8 cellular contexts compared by ENCODE assay signal in genomic region chr10:94362360-94363250, GRCh38. TPM values are rescaled to one million over a fixed set of nuclear protein-coding genes. Genes with fewer than 3 reads are reported as not detected.
DNase-seq lines count a peak whose midpoint lies in the region; TF ChIP-seq lines count a peak whose summit lies in the region.

Gene NOC3L, minus strand, starts transcription at chr10:94362939. Its CDS starts 101 bp downstream, at chr10:94362838.

- TF ChIP-seq CTCF in MM.1S (IDR thresholded peaks at IDR 0.05; ENCODE audit: low read length), result peak; percentile 95

- H3K9me2 ChIP-seq in MM.1S (replicated peaks; ENCODE audit: insufficient read depth, low read length), result no peaks in the 10 kb centered on the region

- H3K79me2 ChIP-seq in MM.1S (ENCODE audit: low read length), result peaks cover 49% of the 10 kb centered on the region

- H2AFZ ChIP-seq in MM.1S (ENCODE audit: low read length) (peak within 1 kb of the TSS; percentile 78), neuron (ENCODE audit: low read depth, low read length) (peak within 1 kb of the TSS; percentile 96)

- H3K9me3 ChIP-seq in MM.1S (replicated peaks; ENCODE audit: insufficient read depth, low read length) (no peaks in the 10 kb centered on the region), SJCRH30 (replicated peaks) (no peaks in the 10 kb centered on the region), neuron (ENCODE audit: low read length) (no peaks in the 10 kb centered on the region), subcutaneous abdominal adipose tissue (ENCODE audit: control insufficient read depth in 5 of 5, low read length in 5 of 5) (no peaks in the 10 kb centered on the region)

- H3K4me2 ChIP-seq in MM.1S (ENCODE audit: low read depth, low read length), result peak within 1 kb of the TSS; percentile 72

- DNase-seq in GM03348 (ENCODE audit: low spot score) (peak; percentile 96), HCEC 1CT (peak; percentile 92), MM.1S (peak; percentile 96), SJCRH30 (peak; percentile 92 to 94), foreskin melanocyte (peak; percentile 91)
- DNase-seq in activated naive CD4-positive, alpha-beta T cell (lab: John Stamatoyannopoulos, UW), result peak; percentile 88 to 92 (median 90)

- H3K9ac ChIP-seq in MM.1S (ENCODE audit: low read length), result peak within 1 kb of the TSS; percentile 70
- peak within 1 kb of the TSS; percentile 87 to 96 (median 94) for H3K9ac ChIP-seq in subcutaneous abdominal adipose tissue (ENCODE audit: low read length in 5 of 5)

- H3F3A ChIP-seq in MM.1S (ENCODE audit: insufficient read depth, low read length), result no peaks in the 10 kb centered on the region

- H3K4me1 ChIP-seq in MM.1S (ENCODE audit: low read length), result peaks cover 13% of the 10 kb centered on the region; the same call in 1 of the 2 replicates
- peaks cover 10% of the 10 kb centered on the region for H3K4me1 ChIP-seq in SJCRH30
- H3K4me1 ChIP-seq in neuron (ENCODE audit: insufficient read depth, low read length), result peaks cover 10% of the 10 kb centered on the region
- H3K4me1 ChIP-seq in subcutaneous abdominal adipose tissue (ENCODE audit: control insufficient read depth in 5 of 5, insufficient read depth in 5 of 5, low read length in 5 of 5), result peaks cover 0 to 23% (median 19%) of the 10 kb centered on the region in 5 donors

- H3K27me3 ChIP-seq in MM.1S (replicated peaks; ENCODE audit: insufficient read depth, low read length), result no peaks in the 10 kb centered on the region
- no peaks in the 10 kb centered on the region for H3K27me3 ChIP-seq in SJCRH30
- H3K27me3 ChIP-seq in neuron (ENCODE audit: insufficient read depth, low read length), result no peaks in the 10 kb centered on the region
- H3K27me3 ChIP-seq in subcutaneous abdominal adipose tissue (ENCODE audit: control insufficient read depth in 5 of 5, insufficient read depth in 4 of 5, low read length in 5 of 5), result no peaks in the 10 kb centered on the region

- H3K36me3 ChIP-seq in MM.1S (replicated peaks; ENCODE audit: insufficient read depth, low read length) (peaks cover 3% of the 10 kb centered on the region; the same call in 1 of the 2 replicates), SJCRH30 (peaks cover 14% of the 10 kb centered on the region), neuron (ENCODE audit: insufficient read depth, low read length) (peaks cover 26% of the 10 kb centered on the region), subcutaneous abdominal adipose tissue (ENCODE audit: control insufficient read depth in 5 of 5, insufficient read depth in 5 of 5, low read length in 5 of 5) (peaks cover 0 to 10% (median 4%) of the 10 kb centered on the region in 5 donors)

- H3K27ac ChIP-seq in MM.1S (ENCODE audit: low read length) (peak within 1 kb of the TSS; percentile 36; the same call in 1 of the 2 replicates), SJCRH30 (peak within 1 kb of the TSS; percentile 66), subcutaneous abdominal adipose tissue (ENCODE audit: low read depth, low read length) (peak within 1 kb of the TSS; percentile 91)

- peak within 1 kb of the TSS; percentile 80 for H3K4me3 ChIP-seq in MM.1S (ENCODE audit: low read length)
- H3K4me3 ChIP-seq in SJCRH30, result peak within 1 kb of the TSS; percentile 82
- H3K4me3 ChIP-seq in neuron (ENCODE audit: low read length), result peak within 1 kb of the TSS; percentile 84
- H3K4me3 ChIP-seq in subcutaneous abdominal adipose tissue (ENCODE audit: low read depth in 1 of 5, low read length in 5 of 5), result peak within 1 kb of the TSS; percentile 77 to 93 (median 89)

- no peaks in the 10 kb centered on the region for H4K20me1 ChIP-seq in MM.1S (ENCODE audit: insufficient read depth, low read length)

RNA-seq across cellular contexts. Expression of gene NOC3L, which starts in this region (rescaled TPM):
- 31.3 and 34.0 TPM in 2 replicates for total RNA-seq in SJCRH30 (2014; rRNA removed; shearing (Covaris generic))

Comparison
In these comparisons a context has a peak if more than half of its experiments do, and no peak if none do; other contexts are left out.
1. Peak in every context shown above with its lines: DNase-seq, H3K4me3 ChIP-seq and H3K27ac ChIP-seq.
2. H3K27ac ChIP-seq: peak in every context shown above with its lines; median percentile 91 in subcutaneous abdominal adipose tissue; 66 in SJCRH30; 36 in MM.1S.